ENCODE assay signal across 8 cellular contexts in genomic region chr11:3160252-3161031, GRCh38. TPM values are rescaled to one million over a fixed set of nuclear protein-coding genes. Genes with fewer than 3 reads are reported as not detected.
DNase-seq lines count a peak whose midpoint lies in the region; ATAC-seq and TF ChIP-seq lines count a peak whose summit lies in the region.

No MANE protein-coding gene starts in this region.

- POLR2A ChIA-PET in activated naive CD8-positive, alpha-beta T cell treated with anti-CD3 and anti-CD28 coated beads, Interleukin-2, amount 10 ng/mL, durations not matched to agents 7 days and 5 days (lab: Charles Lee): no interaction called here

- H3K27ac ChIP-seq in urinary bladder (ENCODE audit: low read depth): peak overlapping the region; percentile 70

- H3K9me3 Mint-ChIP-seq in activated naive CD8-positive, alpha-beta T cell treated with anti-CD3 and anti-CD28 coated beads, Interleukin-2, amount 10 ng/mL, durations not matched to agents 7 days and 5 days: no peaks in the 10 kb centered on the region
- no peaks in the 10 kb centered on the region for H3K9me3 Mint-ChIP-seq in nephron progenitor cell

- DNase-seq in DMS114 treated with DMSO at 0.1 percent for 48 hours (lab: John Stamatoyannopoulos, UW; ENCODE audit: unreplicated experiment) (peak; percentile 28), NCI-H1092 (lab: John Stamatoyannopoulos, UW) (peak; percentile 62), glomerular visceral epithelial cell (ENCODE audit: extremely low spot score) (peak; percentile 83), nephron progenitor cell (peak; percentile 89), GOT3 (lab: John Stamatoyannopoulos, UW) (no peak)
- peak; percentile 33 for DNase-seq in activated naive CD8-positive, alpha-beta T cell treated with anti-CD3 and anti-CD28 coated beads, Interleukin-2, amount 10 ng/mL, durations not matched to agents 7 days and 5 days
- DNase-seq in central memory CD4-positive, alpha-beta T cell: no peak

- peak overlapping the region; percentile 46 for H3K4me3 ChIP-seq in urinary bladder (ENCODE audit: low read depth, low read length)

- peaks cover 15% of the 10 kb centered on the region for H3K4me1 Mint-ChIP-seq in activated naive CD8-positive, alpha-beta T cell treated with anti-CD3 and anti-CD28 coated beads, Interleukin-2, amount 10 ng/mL, durations not matched to agents 7 days and 5 days
- peaks cover 84% of the 10 kb centered on the region for H3K4me1 Mint-ChIP-seq in nephron progenitor cell

- H3K36me3 ChIP-seq in urinary bladder (ENCODE audit: insufficient read depth): no peaks in the 10 kb centered on the region

- no peak for TF ChIP-seq CTCF in nephron progenitor cell (IDR thresholded peaks at IDR 0.05)

- no peak overlapping the region for H3K27ac Mint-ChIP-seq in activated naive CD8-positive, alpha-beta T cell treated with anti-CD3 and anti-CD28 coated beads, Interleukin-2, amount 10 ng/mL, durations not matched to agents 7 days and 5 days
- H3K27ac Mint-ChIP-seq in nephron progenitor cell: no peak overlapping the region

- peaks cover 8% of the 10 kb centered on the region for H3K27me3 Mint-ChIP-seq in activated naive CD8-positive, alpha-beta T cell treated with anti-CD3 and anti-CD28 coated beads, Interleukin-2, amount 10 ng/mL, durations not matched to agents 7 days and 5 days
- H3K27me3 Mint-ChIP-seq in nephron progenitor cell (ENCODE audit: low read depth, poor library complexity): peaks cover 3% of the 10 kb centered on the region

- peaks cover under 1% of the 10 kb centered on the region for H3K4me1 ChIP-seq in urinary bladder (ENCODE audit: insufficient read depth)

- peak; percentile 13 for ATAC-seq in activated naive CD8-positive, alpha-beta T cell treated with anti-CD3 and anti-CD28 coated beads, Interleukin-2, amount 10 ng/mL, durations not matched to agents 7 days and 5 days (ENCODE audit: low read depth)

- H3K4me3 Mint-ChIP-seq in activated naive CD8-positive, alpha-beta T cell treated with anti-CD3 and anti-CD28 coated beads, Interleukin-2, amount 10 ng/mL, durations not matched to agents 7 days and 5 days: no peak overlapping the region
- peak overlapping the region; percentile 83 for H3K4me3 Mint-ChIP-seq in nephron progenitor cell

- 4% methylated on average over 48 of the region's 48 CpGs for WGBS in urinary bladder

- peaks cover 2% of the 10 kb centered on the region for H3K36me3 Mint-ChIP-seq in activated naive CD8-positive, alpha-beta T cell treated with anti-CD3 and anti-CD28 coated beads, Interleukin-2, amount 10 ng/mL, durations not matched to agents 7 days and 5 days
- no peaks in the 10 kb centered on the region for H3K36me3 Mint-ChIP-seq in nephron progenitor cell (ENCODE audit: low read depth)

RNA-seq across cellular contexts. Expression of gene OSBPL5, which starts 4.7 kb away (rescaled TPM):
- total RNA-seq in activated naive CD8-positive, alpha-beta T cell treated with anti-CD3 and anti-CD28 coated beads, Interleukin-2, amount 10 ng/mL, durations not matched to agents 7 days and 5 days: 10 to 100 TPM; 13.0 to 13.2 TPM
- 22.4 TPM for total RNA-seq in urinary bladder
- 40.5 TPM for polyA plus RNA-seq in urinary bladder

RNA-seq across cellular contexts. Expression of gene MRGPRG, which starts 58.2 kb away (rescaled TPM):
- not detected for total RNA-seq in activated naive CD8-positive, alpha-beta T cell treated with anti-CD3 and anti-CD28 coated beads, Interleukin-2, amount 10 ng/mL, durations not matched to agents 7 days and 5 days
- total RNA-seq in urinary bladder: not detected
- polyA plus RNA-seq in urinary bladder: not detected

Comparison
In these comparisons a context has a peak if more than half of its experiments do, and no peak if none do; other contexts are left out.
1. DNase-seq: peak in DMS114 treated with DMSO at 0.1 percent for 48 hours (single experiment), NCI-H1092 (single experiment), activated naive CD8-positive, alpha-beta T cell treated with anti-CD3 and anti-CD28 coated beads, Interleukin-2, amount 10 ng/mL, durations not matched to agents 7 days and 5 days (single experiment), glomerular visceral epithelial cell (single experiment) and nephron progenitor cell (single experiment); none in central memory CD4-positive, alpha-beta T cell (single experiment) and GOT3 (single experiment).